ENCODE assay signal across 1 cellular context in the genomic region with DNA sequence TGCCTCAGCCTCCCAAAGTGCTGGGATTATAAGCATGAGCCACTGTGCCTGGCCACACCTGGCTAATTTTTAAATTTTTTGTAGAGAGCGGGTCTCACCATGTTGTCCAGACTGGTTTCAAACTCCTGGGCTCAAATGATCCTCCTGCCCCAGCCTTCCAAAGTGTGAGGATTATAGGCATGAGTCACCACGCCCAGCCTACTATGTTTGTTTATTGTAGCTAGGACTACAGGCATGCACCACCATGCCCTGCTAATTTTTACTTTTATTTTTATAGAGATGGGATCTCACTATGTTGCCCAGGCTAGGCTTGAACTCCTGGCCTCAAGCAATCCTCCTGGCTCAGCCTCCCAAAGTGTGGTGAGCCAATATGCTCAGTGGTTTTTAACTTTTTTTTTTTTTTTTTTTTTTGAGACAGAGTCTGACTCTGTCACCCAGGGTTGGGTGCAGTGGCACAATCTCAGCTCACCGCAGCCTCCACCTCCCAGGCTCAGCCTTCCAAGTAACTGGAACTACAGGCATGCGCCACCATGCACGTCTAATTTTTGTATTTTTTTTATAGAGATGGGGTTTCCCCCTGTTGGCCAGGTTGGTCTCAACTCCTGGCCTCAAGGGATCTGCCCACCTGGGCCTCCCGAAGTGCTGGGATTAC.
TF ChIP-seq lines count a peak whose summit lies in the region.

No MANE protein-coding gene starts in this region.

TF ChIP-seq in HepG2, 621 proteins besides CTCF, POLR2A, EP300 and RAD21:
- TF ChIP-seq FOSL2 (CRISPR knock-in tag; IDR thresholded peaks at IDR 0.05) = 0 out of 2 replicates have a peak, but pooled peaks have one; percentile 10
- no peak for TF ChIP-seq ZNF543 (CRISPR knock-in tag; IDR thresholded peaks at IDR 0.05)
- TF ChIP-seq, protein P1, sequence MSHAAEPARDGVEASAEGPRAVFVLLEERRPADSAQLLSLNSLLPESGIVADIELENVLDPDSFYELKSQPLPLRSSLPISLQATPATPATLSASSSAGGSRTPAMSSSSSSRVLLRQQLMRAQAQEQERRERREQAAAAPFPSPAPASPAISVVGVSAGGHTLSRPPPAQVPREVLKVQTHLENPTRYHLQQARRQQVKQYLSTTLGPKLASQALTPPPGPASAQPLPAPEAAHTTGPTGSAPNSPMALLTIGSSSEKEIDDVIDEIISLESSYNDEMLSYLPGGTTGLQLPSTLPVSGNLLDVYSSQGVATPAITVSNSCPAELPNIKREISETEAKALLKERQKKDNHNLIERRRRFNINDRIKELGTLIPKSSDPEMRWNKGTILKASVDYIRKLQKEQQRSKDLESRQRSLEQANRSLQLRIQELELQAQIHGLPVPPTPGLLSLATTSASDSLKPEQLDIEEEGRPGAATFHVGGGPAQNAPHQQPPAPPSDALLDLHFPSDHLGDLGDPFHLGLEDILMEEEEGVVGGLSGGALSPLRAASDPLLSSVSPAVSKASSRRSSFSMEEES (CRISPR knock-in tag; IDR thresholded peaks at IDR 0.05) = no peak
- no peak for TF ChIP-seq ZNF564 (CRISPR knock-in tag; IDR thresholded peaks at IDR 0.05)
